ENCODE assay signal across 8 cellular contexts in genomic region chr1:143729451-143730111, GRCh38.
DNase-seq lines count a peak whose midpoint lies in the region; ATAC-seq and TF ChIP-seq lines count a peak whose summit lies in the region.
"Not testable (repeated sequence)": the region's sequence is repeated elsewhere in the genome, so short reads cannot be mapped to it uniquely, and the experiment has no call there.

No MANE protein-coding gene starts in this region.

- not testable (repeated sequence) for H3K4me1 ChIP-seq in colonic mucosa

- H3K36me3 ChIP-seq in colonic mucosa: not testable (repeated sequence)

- not testable (repeated sequence) for H3K9ac ChIP-seq in colonic mucosa (ENCODE audit: low read depth in 2 of 2, low read length in 2 of 2)

- H3K27me3 Mint-ChIP-seq in activated CD8-positive, alpha-beta T cell treated with anti-CD3 and anti-CD28 coated beads, Interleukin-2, amount 10 ng/mL, durations not matched to agents 7 days and 5 days (ENCODE audit: low read depth): peaks cover 14% of the 10 kb centered on the region
- H3K27me3 Mint-ChIP-seq in stimulated activated memory B cell treated with anti-CD40 and anti-IgM and Interleukin-4, amounts not matched to agents 10 μg/mL and 1 μg/mL and 100 μg/mL, for 72 hours: peaks cover 27% of the 10 kb centered on the region

- H3K27me3 ChIP-seq in colonic mucosa: not testable (repeated sequence)

- POLR2A ChIA-PET in activated CD8-positive, alpha-beta T cell treated with anti-CD3 and anti-CD28 coated beads, Interleukin-2, amount 10 ng/mL, durations not matched to agents 7 days and 5 days (lab: Charles Lee): not testable (repeated sequence)

- not testable (repeated sequence) for TF ChIP-seq CTCF in colonic mucosa (IDR thresholded peaks at IDR 0.05)

- H3K4me1 Mint-ChIP-seq in activated CD8-positive, alpha-beta T cell treated with anti-CD3 and anti-CD28 coated beads, Interleukin-2, amount 10 ng/mL, durations not matched to agents 7 days and 5 days (ENCODE audit: low read depth); stimulated activated memory B cell treated with anti-CD40 and anti-IgM and Interleukin-4, amounts not matched to agents 10 μg/mL and 1 μg/mL and 100 μg/mL, for 72 hours: not testable (repeated sequence)

- not testable (repeated sequence) for H3K4me3 ChIP-seq in colonic mucosa

- peak; percentile 76 for ATAC-seq in GM21367 (IDR thresholded peaks at IDR 0.05; ENCODE audit: unreplicated experiment)
- ATAC-seq in HG02981 (IDR thresholded peaks at IDR 0.05; ENCODE audit: unreplicated experiment): peak; percentile 64
- ATAC-seq in activated CD8-positive, alpha-beta T cell treated with anti-CD3 and anti-CD28 coated beads, Interleukin-2, amount 10 ng/mL, durations not matched to agents 7 days and 5 days: peak; percentile 64
- ATAC-seq in stimulated activated memory B cell treated with anti-CD40 and anti-IgM and Interleukin-4, amounts not matched to agents 10 μg/mL and 1 μg/mL and 100 μg/mL, for 72 hours: peak; percentile 81

- not testable (repeated sequence) for H3K4me3 Mint-ChIP-seq in activated CD8-positive, alpha-beta T cell treated with anti-CD3 and anti-CD28 coated beads, Interleukin-2, amount 10 ng/mL, durations not matched to agents 7 days and 5 days
- H3K4me3 Mint-ChIP-seq in stimulated activated memory B cell treated with anti-CD40 and anti-IgM and Interleukin-4, amounts not matched to agents 10 μg/mL and 1 μg/mL and 100 μg/mL, for 72 hours: peak overlapping the region; percentile 75

- CTCF ChIA-PET in activated CD8-positive, alpha-beta T cell treated with anti-CD3 and anti-CD28 coated beads, Interleukin-2, amount 10 ng/mL, durations not matched to agents 7 days and 5 days (lab: Charles Lee): not testable (repeated sequence)

- not testable (repeated sequence) for H3K9me3 Mint-ChIP-seq in activated CD8-positive, alpha-beta T cell treated with anti-CD3 and anti-CD28 coated beads, Interleukin-2, amount 10 ng/mL, durations not matched to agents 7 days and 5 days (ENCODE audit: insufficient read depth); stimulated activated memory B cell treated with anti-CD40 and anti-IgM and Interleukin-4, amounts not matched to agents 10 μg/mL and 1 μg/mL and 100 μg/mL, for 72 hours

- H3K9me3 ChIP-seq in colonic mucosa: not testable (repeated sequence)

- DNase-seq in EL (peak; percentile 5), NAMALWA (ENCODE audit: low spot score) (peak; percentile 54), colonic mucosa (peak; percentile 50), midbrain (lab: John Stamatoyannopoulos, UW) (peak; percentile 14)
- not testable (repeated sequence) for DNase-seq in activated CD8-positive, alpha-beta T cell treated with anti-CD3 and anti-CD28 coated beads, Interleukin-2, amount 10 ng/mL, durations not matched to agents 7 days and 5 days

- H3K27ac Mint-ChIP-seq in activated CD8-positive, alpha-beta T cell treated with anti-CD3 and anti-CD28 coated beads, Interleukin-2, amount 10 ng/mL, durations not matched to agents 7 days and 5 days: not testable (repeated sequence)
- H3K27ac Mint-ChIP-seq in stimulated activated memory B cell treated with anti-CD40 and anti-IgM and Interleukin-4, amounts not matched to agents 10 μg/mL and 1 μg/mL and 100 μg/mL, for 72 hours: peak overlapping the region; percentile 95

- intact Hi-C loops in colonic mucosa (cut with DNase I): not testable (repeated sequence)

- H3K36me3 Mint-ChIP-seq in activated CD8-positive, alpha-beta T cell treated with anti-CD3 and anti-CD28 coated beads, Interleukin-2, amount 10 ng/mL, durations not matched to agents 7 days and 5 days (ENCODE audit: low read depth); stimulated activated memory B cell treated with anti-CD40 and anti-IgM and Interleukin-4, amounts not matched to agents 10 μg/mL and 1 μg/mL and 100 μg/mL, for 72 hours: not testable (repeated sequence)

- H3K27ac ChIP-seq in colonic mucosa: not testable (repeated sequence)
